9 cellular contexts compared by ENCODE assay signal in the genomic region with DNA sequence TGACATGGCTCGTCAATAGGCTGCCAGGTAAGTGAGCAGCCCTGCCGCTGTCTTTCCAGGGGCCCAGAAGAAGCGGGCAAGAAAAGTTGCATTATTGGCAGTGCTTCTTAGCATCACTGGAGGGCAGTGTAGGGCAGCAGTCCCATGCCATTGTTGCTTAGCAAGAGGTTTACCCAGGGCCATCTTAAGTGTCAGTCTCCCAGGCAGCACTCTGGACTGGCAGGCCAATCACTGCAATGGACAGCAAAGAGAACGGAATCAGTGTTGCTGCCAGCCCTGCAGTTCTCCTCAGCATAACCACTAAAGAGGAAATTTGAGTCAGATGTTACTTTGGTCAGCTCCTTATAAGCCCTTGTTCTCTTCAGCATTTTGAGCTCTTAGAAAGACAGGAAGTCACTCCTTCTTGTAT. TPM values are rescaled to one million over a fixed set of nuclear protein-coding genes. Genes with fewer than 3 reads are reported as not detected.
DNase-seq lines count a peak whose midpoint lies in the region; ATAC-seq and TF ChIP-seq lines count a peak whose summit lies in the region.
"Had no signal": no experiment of that assay in that cellular context is flagged by ENCODE, and none has a peak within 500 bp of the region (broad histone marks: within the 10 kb centered on the region; RNA-seq: fewer than 3 reads in every experiment).

No MANE protein-coding gene starts in this region.

- no peak overlapping the region for H2AFZ ChIP-seq in parathyroid adenoma

- H3K4me3 Mint-ChIP-seq in T-helper 17 cell, result peak overlapping the region; percentile 5
- H3K4me3 Mint-ChIP-seq: brain had no signal

- peak overlapping the region; percentile 81 for H3K27ac Mint-ChIP-seq in T-helper 17 cell

- no peaks in the 10 kb centered on the region for H3K79me2 ChIP-seq in parathyroid adenoma

- no peak for TF ChIP-seq POLR2A in esophagus muscularis mucosa (IDR thresholded peaks at IDR 0.05; ENCODE audit: low read depth)

- no peak overlapping the region for H3K4me3 ChIP-seq in fibroblast of pulmonary artery (replicated peaks; ENCODE audit: low read depth, low read length)
- H3K4me3 ChIP-seq in parathyroid adenoma (ENCODE audit: low read depth, low read length), result no peak overlapping the region
- H3K4me3 ChIP-seq in esophagus muscularis mucosa, result no peak overlapping the region

- no peak overlapping the region for H3K4me2 ChIP-seq in parathyroid adenoma (ENCODE audit: low read length)

- no peak for TF ChIP-seq EP300 in esophagus muscularis mucosa (IDR thresholded peaks at IDR 0.05)

- no peaks in the 10 kb centered on the region for H3K9me3 ChIP-seq in T-helper 17 cell (ENCODE audit: control insufficient read depth, low read length, poor library complexity, severe bottlenecking)
- no peaks in the 10 kb centered on the region for H3K9me3 ChIP-seq in parathyroid adenoma (ENCODE audit: control insufficient read depth, low read length)
- H3K9me3 ChIP-seq in esophagus muscularis mucosa, result no peaks in the 10 kb centered on the region

- H3K36me3 ChIP-seq in parathyroid adenoma (ENCODE audit: control insufficient read depth, insufficient read depth, low read length) (no peaks in the 10 kb centered on the region), esophagus muscularis mucosa (peaks cover 77 to 97% (median 95%) of the 10 kb centered on the region in 4 donors)

- intact Hi-C loops in esophagus muscularis mucosa (cut with DNase I), result no loop called here

- ATAC-seq in T-helper 17 cell (peak; percentile 55), GM21381 (IDR thresholded peaks at IDR 0.05; ENCODE audit: unreplicated experiment) (no peak)

- H3K36me3 Mint-ChIP-seq in T-helper 17 cell (ENCODE audit: low read depth), result peaks cover 9% of the 10 kb centered on the region

- no peaks in the 10 kb centered on the region for H3K27me3 ChIP-seq in parathyroid adenoma (ENCODE audit: control insufficient read depth, insufficient read depth, low read length)
- no peaks in the 10 kb centered on the region for H3K27me3 ChIP-seq in esophagus muscularis mucosa

- DNase-seq in AG09319 (ENCODE audit: extremely low read depth, low read depth) (no peak), GM13976 (ENCODE audit: low spot score) (no peak), T-helper 17 cell (no peak), fibroblast of pulmonary artery (ENCODE audit: low read depth) (peak; percentile 63), esophagus muscularis mucosa (ENCODE audit: extremely low spot score) (no peak)
- no peak for DNase-seq in activated effector memory CD4-positive, alpha-beta T cell treated with anti-CD3 and anti-CD28 coated beads, Interleukin-2, amount 50 U/mL, for 16 hours

- H3K4me1 ChIP-seq in parathyroid adenoma, result peaks cover 10% of the 10 kb centered on the region
- peaks cover 3 to 26% (median 21%) of the 10 kb centered on the region in 4 donors for H3K4me1 ChIP-seq in esophagus muscularis mucosa

- H3K27ac ChIP-seq in parathyroid adenoma, result no peak overlapping the region
- H3K27ac ChIP-seq in esophagus muscularis mucosa (replicated peaks in 1 of 4), result peak overlapping the region in 1 of 4 donors; percentile 7

- 86% methylated on average over 4 of the region's 4 CpGs for WGBS in esophagus muscularis mucosa

- no peaks in the 10 kb centered on the region for H3K27me3 Mint-ChIP-seq in T-helper 17 cell
- H3K27me3 Mint-ChIP-seq: brain had no signal

- TF ChIP-seq CTCF in AG09319 (IDR thresholded peaks at IDR 0.05; ENCODE audit: low read depth, low read length), result peak; percentile 31
- TF ChIP-seq CTCF in GM13976 (IDR thresholded peaks at IDR 0.05; ENCODE audit: borderline replicate concordance, control extremely low read depth, extremely low read depth, insufficient read depth, missing control alignments), result peak; percentile 22
- TF ChIP-seq CTCF in fibroblast of pulmonary artery (IDR thresholded peaks at IDR 0.05; ENCODE audit: low read length, missing control alignments), result peak; percentile 48
- TF ChIP-seq CTCF in parathyroid adenoma (IDR thresholded peaks at IDR 0.05), result peak; percentile 33
- TF ChIP-seq CTCF in esophagus muscularis mucosa (IDR thresholded peaks at IDR 0.05), result peak in 1 of 3 experiments; percentile 24

- peaks cover 36% of the 10 kb centered on the region for H3K4me1 Mint-ChIP-seq in T-helper 17 cell
- H3K4me1 Mint-ChIP-seq: brain had no signal

- in situ Hi-C loops in GM13976 (cut with MboI; ENCODE audit: low sequenced_read_pairs, unreplicated experiment), result no loop called here

- no peak overlapping the region for H3K9ac ChIP-seq in parathyroid adenoma

RNA-seq across cellular contexts. Expression of a gene that starts 13.4 kb away (rescaled TPM):
- 100 to 1,000 TPM; 264 to 276 TPM for total RNA-seq in T-helper 17 cell
- 10 to 100 TPM; 46.9 to 68.8 (median 59.5) TPM for total RNA-seq in esophagus muscularis mucosa

RNA-seq across cellular contexts. Expression of a gene that starts 36.3 kb away (rescaled TPM):
- total RNA-seq in T-helper 17 cell (100 to 1,000 TPM; 174 to 220 TPM), esophagus muscularis mucosa (10 to 100 TPM; 27.7 to 53.0 (median 39.5) TPM)

RNA-seq across cellular contexts. Expression of a gene that starts 50.5 kb away (rescaled TPM):
- total RNA-seq in T-helper 17 cell (10 to 100 TPM; 12.8 to 17.8 TPM), esophagus muscularis mucosa (10 to 100 TPM; 28.2 to 51.5 (median 44.0) TPM)
